In genomic region chr6:108114861-108115597, GRCh38 we compare ENCODE assay signal across 8 cellular contexts. TPM values are rescaled to one million over a fixed set of nuclear protein-coding genes. Genes with fewer than 3 reads are reported as not detected.
A peak's percentile ranks its signal among the peaks of the same experiment; 100 is the strongest.
DNase-seq lines count a peak whose midpoint lies in the region; ATAC-seq and TF ChIP-seq lines count a peak whose summit lies in the region.

No MANE protein-coding gene starts in this region.

- H3K9me3 ChIP-seq in mesodermal cell (ENCODE audit: control insufficient read depth, low read length): no peaks in the 10 kb centered on the region
- H3K9me3 ChIP-seq in tibial nerve: no peaks in the 10 kb centered on the region

- H3K27ac Mint-ChIP-seq in T-helper 2 cell treated with Interferon-gamma antibody and Interleukin-4, amounts not matched to agents 5 μg/mL and 100 μg/mL, for 36 hours: peak overlapping the region; percentile 67
- H3K27ac Mint-ChIP-seq in effector memory CD8-positive, alpha-beta T cell: no peak overlapping the region

- H3K36me3 ChIP-seq in mesodermal cell (ENCODE audit: control insufficient read depth, insufficient read depth, low read length) (no peaks in the 10 kb centered on the region), tibial nerve (no peaks in the 10 kb centered on the region)

- 1% methylated on average over 31 to 41 of the region's 49 CpGs for WGBS in mesodermal cell (ENCODE audit: insufficient coverage in 2 of 2), 2 experiments
- WGBS in tibial nerve, 2 donors: 2% methylated on average over 49 of the region's 49 CpGs

- H3K27ac ChIP-seq in mesodermal cell (ENCODE audit: low read depth, low read length, severe bottlenecking) (no peak overlapping the region), tibial nerve (no peak overlapping the region)

- H3K27me3 Mint-ChIP-seq in T-helper 2 cell treated with Interferon-gamma antibody and Interleukin-4, amounts not matched to agents 5 μg/mL and 100 μg/mL, for 36 hours (ENCODE audit: low read depth): peaks cover 88% of the 10 kb centered on the region
- peaks cover 89 to 94% of the 10 kb centered on the region in 2 donors for H3K27me3 Mint-ChIP-seq in effector memory CD8-positive, alpha-beta T cell

- ATAC-seq in effector memory CD8-positive, alpha-beta T cell (replicated peaks): peak; percentile 13
- ATAC-seq in HG02588 (IDR thresholded peaks at IDR 0.05; ENCODE audit: unreplicated experiment): no peak

- TF ChIP-seq CTCF in tibial nerve (IDR thresholded peaks at IDR 0.05): peak in 1 of 5 experiments; percentile 11

- DNase-seq in stimulated activated CD4-positive, alpha-beta T cell treated with anti-CD3 and anti-CD28 coated beads, Interleukin-1b, Interleukin-23, amount 100 ng/mL, for 48 hours: peak; percentile 37
- DNase-seq in stimulated activated CD4-positive, alpha-beta T cell treated with anti-CD3 and anti-CD28 coated beads, Interleukin-12 subunit alpha, Interleukin-12 subunit beta, amount 100 ng/mL, for 4 hours: no peak
- peak; percentile 27 for DNase-seq in T-helper 2 cell treated with Interferon-gamma antibody and Interleukin-4, amounts not matched to agents 5 μg/mL and 100 μg/mL, for 36 hours (ENCODE audit: low spot score)
- peak in 2 of 3 experiments; percentile 10 to 26 for DNase-seq in effector memory CD8-positive, alpha-beta T cell
- DNase-seq in tibial nerve (ENCODE audit: low spot score in 2 of 2) (peak in 1 of 2 donors; percentile 35), NCI-H1694 (lab: John Stamatoyannopoulos, UW) (no peak)

- peak overlapping the region; percentile 74 for H3K4me3 Mint-ChIP-seq in T-helper 2 cell treated with Interferon-gamma antibody and Interleukin-4, amounts not matched to agents 5 μg/mL and 100 μg/mL, for 36 hours
- H3K4me3 Mint-ChIP-seq in effector memory CD8-positive, alpha-beta T cell: peak overlapping the region; percentile 76 to 85

- H3K4me1 ChIP-seq in mesodermal cell (ENCODE audit: control insufficient read depth, insufficient read depth, low read length, poor library complexity, severe bottlenecking) (peaks cover 20% of the 10 kb centered on the region), tibial nerve (peaks cover 0 to 69% (median 46%) of the 10 kb centered on the region in 4 donors)

- TF ChIP-seq POLR2A in tibial nerve (IDR thresholded peaks at IDR 0.05): no peak

- peak overlapping the region; percentile 23 for H3K4me3 ChIP-seq in mesodermal cell (ENCODE audit: extremely low read depth, insufficient read depth, low read length, poor library complexity, severe bottlenecking)
- peak overlapping the region; percentile 12 to 48 (median 22) for H3K4me3 ChIP-seq in tibial nerve

- no peak for TF ChIP-seq EP300 in tibial nerve (IDR thresholded peaks at IDR 0.05)

- peaks cover 0 to 73% of the 10 kb centered on the region in 2 donors for H3K27me3 ChIP-seq in tibial nerve

- peaks cover 27% of the 10 kb centered on the region for H3K4me1 Mint-ChIP-seq in T-helper 2 cell treated with Interferon-gamma antibody and Interleukin-4, amounts not matched to agents 5 μg/mL and 100 μg/mL, for 36 hours (ENCODE audit: low read depth)
- H3K4me1 Mint-ChIP-seq in effector memory CD8-positive, alpha-beta T cell (ENCODE audit: low read depth in 2 of 2): peaks cover 35 to 46% of the 10 kb centered on the region in 2 donors

- no peaks in the 10 kb centered on the region for H3K9me3 Mint-ChIP-seq in T-helper 2 cell treated with Interferon-gamma antibody and Interleukin-4, amounts not matched to agents 5 μg/mL and 100 μg/mL, for 36 hours
- H3K9me3 Mint-ChIP-seq in effector memory CD8-positive, alpha-beta T cell: no peaks in the 10 kb centered on the region

- peaks cover 4% of the 10 kb centered on the region for H3K36me3 Mint-ChIP-seq in T-helper 2 cell treated with Interferon-gamma antibody and Interleukin-4, amounts not matched to agents 5 μg/mL and 100 μg/mL, for 36 hours (ENCODE audit: low read depth)
- H3K36me3 Mint-ChIP-seq in effector memory CD8-positive, alpha-beta T cell (ENCODE audit: insufficient read depth): peaks cover 7% of the 10 kb centered on the region

RNA-seq across cellular contexts. Expression of gene OSTM1, which starts 40.5 kb away (rescaled TPM):
- 39.7 TPM for polyA plus RNA-seq in mesodermal cell (2013, experiment 1 of 2)
- 32.4 TPM for polyA plus RNA-seq in mesodermal cell (2013, experiment 2 of 2)
- 100 to 1,000 TPM in 2 of 4 donors, 10 to 100 TPM in 2; 49.8 to 136 (median 96.0) TPM for total RNA-seq in tibial nerve

RNA-seq across cellular contexts. Expression of gene NR2E1, which starts 50.8 kb away (rescaled TPM):
- polyA plus RNA-seq in mesodermal cell (2013, experiment 1 of 2): not detected
- not detected for polyA plus RNA-seq in mesodermal cell (2013, experiment 2 of 2)
- not detected for total RNA-seq in tibial nerve

Comparison
In these comparisons a context has a peak if more than half of its experiments do, and no peak if none do; other contexts are left out.
1. DNase-seq: peak in stimulated activated CD4-positive, alpha-beta T cell treated with anti-CD3 and anti-CD28 coated beads, Interleukin-1b, Interleukin-23, amount 100 ng/mL, for 48 hours (single experiment), T-helper 2 cell treated with Interferon-gamma antibody and Interleukin-4, amounts not matched to agents 5 μg/mL and 100 μg/mL, for 36 hours (single experiment) and effector memory CD8-positive, alpha-beta T cell (2 of 3); none in stimulated activated CD4-positive, alpha-beta T cell treated with anti-CD3 and anti-CD28 coated beads, Interleukin-12 subunit alpha, Interleukin-12 subunit beta, amount 100 ng/mL, for 4 hours (single experiment) and NCI-H1694 (single experiment).